17 cellular contexts compared by ENCODE assay signal in genomic region chr12:79706156-79706555, GRCh38. TPM values are rescaled to one million over a fixed set of nuclear protein-coding genes. Genes with fewer than 3 reads are reported as not detected.
DNase-seq lines count a peak whose midpoint lies in the region; ATAC-seq, FAIRE-seq and TF ChIP-seq lines count a peak whose summit lies in the region.
"Had no signal": no experiment of that assay in that cellular context is flagged by ENCODE, and none has a peak within 500 bp of the region (broad histone marks: within the 10 kb centered on the region; RNA-seq: fewer than 3 reads in every experiment).

No MANE protein-coding gene starts in this region.

- TF ChIP-seq CTCF in RWPE2 (IDR thresholded peaks at IDR 0.05; ENCODE audit: poor library complexity, severe bottlenecking) (no peak), keratinocyte (optimal IDR thresholded peaks at IDR 0.05 in 1 of 3, IDR thresholded peaks at IDR 0.05 in 1 of 3, conservative IDR thresholded peaks at IDR 0.05 in 1 of 3; ENCODE audit: extremely low read depth in 1 of 3, insufficient read depth in 2 of 3, low read length in 3 of 3) (no peak), chondrocyte (IDR thresholded peaks at IDR 0.05) (no peak)

- H3K4me1 Mint-ChIP-seq in chondrocyte (ENCODE audit: low read depth), result no peaks in the 10 kb centered on the region
- H3K4me1 Mint-ChIP-seq: B cell; CD4-positive, CD25-positive, alpha-beta regulatory T cell had no signal

- no peaks in the 10 kb centered on the region for H4K20me1 ChIP-seq in keratinocyte (ENCODE audit: control insufficient read depth, extremely low read depth, insufficient read depth, low read length)

- no peaks in the 10 kb centered on the region for H3K36me3 ChIP-seq in RWPE2 (ENCODE audit: low read depth)
- no peaks in the 10 kb centered on the region for H3K36me3 ChIP-seq in keratinocyte (ENCODE audit: control insufficient read depth in 2 of 2, extremely low read depth in 1 of 2, insufficient read depth in 2 of 2, low read length in 2 of 2)

- FAIRE-seq in keratinocyte (lab: Jason Lieb, UNC), result peak; percentile 92

- ATAC-seq in RWPE2 (ENCODE audit: low read depth) (peak; percentile 91), GM21515 (IDR thresholded peaks at IDR 0.05; ENCODE audit: unreplicated experiment) (no peak)
- ATAC-seq: Right ventricle myocardium inferior had no signal

- no peak overlapping the region for H3K27ac Mint-ChIP-seq in chondrocyte (ENCODE audit: unreplicated experiment)
- H3K27ac Mint-ChIP-seq: B cell; CD4-positive, CD25-positive, alpha-beta regulatory T cell had no signal

- H3K27ac ChIP-seq in RWPE2 (ENCODE audit: poor library complexity, severe bottlenecking), result peak overlapping the region; percentile 55
- H3K27ac ChIP-seq in keratinocyte (ENCODE audit: control insufficient read depth, insufficient read depth, low read length), result peak overlapping the region; percentile 60

- H3K4me3 ChIP-seq in RWPE2 (ENCODE audit: severe bottlenecking) (no peak overlapping the region), keratinocyte (ENCODE audit: control insufficient read depth in 2 of 3, extremely low read depth in 1 of 3, insufficient read depth in 2 of 3, low read depth in 1 of 3, low read length in 3 of 3) (no peak overlapping the region)

- H3K9me1 ChIP-seq in keratinocyte (ENCODE audit: control insufficient read depth, extremely low read depth, insufficient read depth, low read length), result no peaks in the 10 kb centered on the region

- H3K27me3 ChIP-seq in RWPE2 (ENCODE audit: insufficient read depth, poor library complexity, severe bottlenecking), result no peaks in the 10 kb centered on the region
- no peaks in the 10 kb centered on the region for H3K27me3 ChIP-seq in keratinocyte (ENCODE audit: control insufficient read depth, extremely low read depth, insufficient read depth, low read length)

- DNase-seq in EL (peak; percentile 46), HCEC 1CT (peak; percentile 46), RWPE2 (ENCODE audit: low spot score) (no peak), keratinocyte (ENCODE audit: low read depth, low spot score) (peak; percentile 71), hepatic stellate cell (ENCODE audit: low spot score) (no peak), NCI-H2171 (lab: John Stamatoyannopoulos, UW) (no peak), chondrocyte (ENCODE audit: low spot score) (no peak)
- DNase-seq: CD4-positive, CD25-positive, alpha-beta regulatory T cell; GOT3; NCI-H1105 treated with DMSO at 0.1 percent for 48 hours; NCI-H187; NCI-H446 treated with DMSO at 0.1 percent for 48 hours; NCI-H748 treated with DMSO at 0.1 percent for 48 hours; OCI-M1 had no signal

- no peak overlapping the region for H2AFZ ChIP-seq in keratinocyte (ENCODE audit: control insufficient read depth, low read length)

- H3K36me3 Mint-ChIP-seq in chondrocyte (ENCODE audit: low read depth), result peaks cover 3% of the 10 kb centered on the region
- H3K36me3 Mint-ChIP-seq: CD4-positive, CD25-positive, alpha-beta regulatory T cell had no signal

- H3K9ac ChIP-seq in keratinocyte (ENCODE audit: control insufficient read depth, extremely low read depth, insufficient read depth, low read length), result no peak overlapping the region

- no peaks in the 10 kb centered on the region for H3K79me2 ChIP-seq in keratinocyte (ENCODE audit: control insufficient read depth, insufficient read depth, low read length)

- H3K27me3 Mint-ChIP-seq in chondrocyte (ENCODE audit: low read depth), result no peaks in the 10 kb centered on the region
- H3K27me3 Mint-ChIP-seq: B cell had no signal

- H3K9me3 ChIP-seq in RWPE2 (ENCODE audit: severe bottlenecking) (no peaks in the 10 kb centered on the region), keratinocyte (ENCODE audit: control insufficient read depth, low read depth, low read length) (no peaks in the 10 kb centered on the region)

- H3K4me2 ChIP-seq in keratinocyte (ENCODE audit: control insufficient read depth, extremely low read depth, insufficient read depth, low read depth, low read length), result peak overlapping the region; percentile 17

- no peak overlapping the region for H3K4me3 Mint-ChIP-seq in chondrocyte (ENCODE audit: unreplicated experiment)
- H3K4me3 Mint-ChIP-seq: B cell; CD4-positive, CD25-positive, alpha-beta regulatory T cell had no signal

- dilution Hi-C loops in keratinocyte (cut with MboI; ENCODE audit: extremely low pct_ligation_motif_present, low sequenced_read_pairs), result no loop called here

- H3K9me3 Mint-ChIP-seq in chondrocyte (ENCODE audit: low read depth), result peaks cover 3% of the 10 kb centered on the region

- peaks cover 14% of the 10 kb centered on the region for H3K4me1 ChIP-seq in RWPE2 (ENCODE audit: insufficient read depth, poor library complexity, severe bottlenecking)
- peaks cover 9% of the 10 kb centered on the region for H3K4me1 ChIP-seq in keratinocyte (ENCODE audit: control insufficient read depth, extremely low read depth, insufficient read depth, low read length)

RNA-seq across cellular contexts. Expression of gene PAWR, which starts 15.4 kb away (rescaled TPM):
- polyA plus RNA-seq in keratinocyte, result 16.3 to 41.1 TPM (median 23.4 TPM) in 3 replicates
- 437 TPM for polyA plus RNA-seq in keratinocyte (2011; ENCODE audit: low read depth)
- polyA plus RNA-seq in keratinocyte (2011; cell fraction: cytosol; rRNA removed), result 12.6 and 20.6 TPM in 2 replicates
- 44.6 and 61.7 TPM in 2 replicates for polyA plus RNA-seq in keratinocyte (2011; cell fraction: nucleus; rRNA removed)
- 35.6 and 56.4 TPM in 2 replicates for polyA plus RNA-seq in keratinocyte (2012; ENCODE audit: low replicate concordance)
- 4.4 to 26.8 TPM (median 10.9 TPM) in 3 replicates for polyA minus RNA-seq in keratinocyte
- polyA minus RNA-seq in keratinocyte (2011; cell fraction: cytosol; rRNA and poly(A)+ RNA removed), result 44.3 TPM
- 36.2 and 73.8 TPM in 2 replicates for polyA minus RNA-seq in keratinocyte (2011; cell fraction: nucleus; rRNA and poly(A)+ RNA removed)
- total RNA-seq in chondrocyte, result 127 to 157 TPM (median 137 TPM) in 3 replicates

Comparison
In these comparisons a context has a peak if more than half of its experiments do, and no peak if none do; other contexts are left out.
1. DNase-seq: peak in EL (single experiment), HCEC 1CT (single experiment) and keratinocyte (single experiment); none in RWPE2 (single experiment), hepatic stellate cell (single experiment), NCI-H2171 (single experiment) and chondrocyte (single experiment).